38 cellular contexts compared by ENCODE assay signal in the genomic region with DNA sequence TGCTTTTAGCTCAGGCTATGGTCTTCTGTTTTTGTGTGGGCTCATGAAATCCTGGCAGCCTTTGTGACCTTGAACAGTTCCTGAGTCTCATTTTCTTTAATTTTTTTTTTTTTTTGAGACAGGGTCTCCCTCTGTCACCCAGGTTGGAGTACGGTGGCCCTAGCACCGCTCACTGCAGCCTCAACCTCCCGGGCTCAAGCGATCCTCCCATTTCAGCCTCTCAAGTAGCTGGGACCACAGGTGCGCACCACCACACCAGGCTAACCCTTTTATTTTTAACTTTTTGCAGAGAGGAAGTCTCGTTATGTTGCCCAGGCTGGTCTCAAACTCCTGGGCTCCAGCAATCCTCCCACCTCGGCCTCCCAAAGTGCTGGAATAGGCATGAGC. TPM values are rescaled to one million over a fixed set of nuclear protein-coding genes. Genes with fewer than 3 reads are reported as not detected.
"Had no signal": no experiment of that assay in that cellular context is flagged by ENCODE, and none has a peak within 500 bp of the region (broad histone marks: within the 10 kb centered on the region; RNA-seq: fewer than 3 reads in every experiment).

No MANE protein-coding gene starts in this region.

- H3K27me3 ChIP-seq: MG63 had no signal

- H3K9me3 ChIP-seq: MG63 had no signal

- DNase-seq: Karpas-422, Kasumi-1, MG63, MM.1S, MV-4-11, NCI-H1048, NCI-H1092, NCI-H1092 treated with DMSO at 0.1 percent for 48 hours, NCI-H1105, NCI-H1105 treated with DMSO at 0.1 percent for 48 hours, NCI-H1417, NCI-H1417 treated with DMSO at 0.1 percent for 48 hours, NCI-H1436, NCI-H1436 treated with DMSO at 0.1 percent for 48 hours, NCI-H146, NCI-H1694, NCI-H1694 treated with DMSO at 0.1 percent for 48 hours, NCI-H187, NCI-H187 treated with DMSO at 0.1 percent for 48 hours, NCI-H1930, NCI-H2029, NCI-H2029 treated with DMSO at 0.1 percent for 48 hours, NCI-H2081, NCI-H2081 treated with DMSO at 0.1 percent for 48 hours, NCI-H2107, NCI-H2171, NCI-H2171 treated with DMSO at 0.1 percent for 48 hours, NCI-H2227 treated with DMSO at 0.1 percent for 48 hours, NCI-H226, NCI-H345, NCI-H446, NCI-H446 treated with DMSO at 0.1 percent for 48 hours, NCI-H510A, NCI-H510A treated with DMSO at 0.1 percent for 48 hours had no signal

- H3K4me3 ChIP-seq: MG63 had no signal

RNA-seq across cellular contexts. Expression of gene SLC7A10, which starts 15.8 kb away (rescaled TPM):
- total RNA-seq: LHCN-M2, M059J, MCF 10A, NCI-H460 had no signal
